In genomic region chr12:1591543-1591942, GRCh38 we compare ENCODE assay signal across 9 cellular contexts. TPM values are rescaled to one million over a fixed set of nuclear protein-coding genes. Genes with fewer than 3 reads are reported as not detected.
A peak's percentile ranks its signal among the peaks of the same experiment; 100 is the strongest.
DNase-seq lines count a peak whose midpoint lies in the region; ATAC-seq and TF ChIP-seq lines count a peak whose summit lies in the region.
"Had no signal": no experiment of that assay in that cellular context is flagged by ENCODE, and none has a peak within 500 bp of the region (broad histone marks: within the 10 kb centered on the region; RNA-seq: fewer than 3 reads in every experiment).

No MANE protein-coding gene starts in this region.

- no peak overlapping the region for H2AFZ ChIP-seq in PC-3 (ENCODE audit: low read length)

- H3K4me2 ChIP-seq in PC-3 (ENCODE audit: low read length): peak overlapping the region; percentile 100

- POLR2A ChIA-PET in PC-3 (lab: Charles Lee; ENCODE audit: unreplicated experiment): no interaction called here

- no peak for TF ChIP-seq CTCF in PC-3 (conservative IDR thresholded peaks at IDR 0.05; ENCODE audit: low read depth, low read length)
- no peak for TF ChIP-seq CTCF in osteocyte (IDR thresholded peaks at IDR 0.05)

- intact Hi-C loops in PC-3 (cut with micrococcal nuclease): no loop called here

- no peaks in the 10 kb centered on the region for H3K9me2 ChIP-seq in PC-3 (replicated peaks; ENCODE audit: low read length)

- DNase-seq in EH (ENCODE audit: low read depth) (peak; percentile 67), PC-3 (no peak), osteocyte (ENCODE audit: extremely low spot score, unreplicated experiment) (no peak), epidermal melanocyte (ENCODE audit: insufficient read length, low spot score) (no peak), MV-4-11 (lab: John Stamatoyannopoulos, UW) (no peak)
- no peak for DNase-seq in effector memory CD8-positive, alpha-beta T cell

- peaks cover 47% of the 10 kb centered on the region for H3K4me1 ChIP-seq in PC-3 (ENCODE audit: insufficient read depth, low read length)

- H3K4me3 Mint-ChIP-seq in effector memory CD8-positive, alpha-beta T cell: peak overlapping the region; percentile 89
- peak overlapping the region; percentile 89 for H3K4me3 Mint-ChIP-seq in osteocyte (ENCODE audit: unreplicated experiment)

- H3K9me3 Mint-ChIP-seq in effector memory CD8-positive, alpha-beta T cell: no peaks in the 10 kb centered on the region
- H3K9me3 Mint-ChIP-seq in osteocyte (ENCODE audit: unreplicated experiment): no peaks in the 10 kb centered on the region

- CTCF ChIA-PET in PC-3 (lab: Charles Lee): no interaction called here

- no peak for ATAC-seq in PC-3
- ATAC-seq in effector memory CD8-positive, alpha-beta T cell (replicated peaks): no peak
- no peak for ATAC-seq in GM21529 (IDR thresholded peaks at IDR 0.05; ENCODE audit: unreplicated experiment)
- no peak for ATAC-seq in GM21825 (IDR thresholded peaks at IDR 0.05; ENCODE audit: unreplicated experiment)

- no peaks in the 10 kb centered on the region for H3K27me3 ChIP-seq in PC-3 (ENCODE audit: low read length)

- H3K4me3 ChIP-seq in PC-3 (ENCODE audit: low read length): peak overlapping the region; percentile 71
- H3K4me3 ChIP-seq: lung had no signal

- H3K36me3 Mint-ChIP-seq in effector memory CD8-positive, alpha-beta T cell (ENCODE audit: insufficient read depth): peaks cover 49% of the 10 kb centered on the region
- H3K36me3 Mint-ChIP-seq in osteocyte (ENCODE audit: unreplicated experiment): no peaks in the 10 kb centered on the region

- no peaks in the 10 kb centered on the region for H3K9me3 ChIP-seq in PC-3 (ENCODE audit: low read length)

- H4K20me1 ChIP-seq in PC-3 (ENCODE audit: low read length): peaks cover 30% of the 10 kb centered on the region

- BruUV-seq in PC-3 (replicated peaks; lab: Mats Ljungman, UMichigan): TSS peak; percentile 44

- no peak overlapping the region for H3K9ac ChIP-seq in PC-3 (ENCODE audit: low read length)

- no peaks in the 10 kb centered on the region for H3F3A ChIP-seq in PC-3 (ENCODE audit: low read length, unreplicated experiment)

- H3K4me1 Mint-ChIP-seq in effector memory CD8-positive, alpha-beta T cell (ENCODE audit: low read depth in 2 of 2): peaks cover 55 to 62% of the 10 kb centered on the region in 2 donors
- H3K4me1 Mint-ChIP-seq in osteocyte (ENCODE audit: unreplicated experiment): peaks cover 81% of the 10 kb centered on the region

- H3K27me3 Mint-ChIP-seq in effector memory CD8-positive, alpha-beta T cell: no peaks in the 10 kb centered on the region
- no peaks in the 10 kb centered on the region for H3K27me3 Mint-ChIP-seq in osteocyte (ENCODE audit: unreplicated experiment)

- no peaks in the 10 kb centered on the region for H3K36me3 ChIP-seq in PC-3 (ENCODE audit: low read depth, low read length)

- no peak overlapping the region for H3K27ac ChIP-seq in PC-3 (ENCODE audit: low read length)

- H3K27ac Mint-ChIP-seq in effector memory CD8-positive, alpha-beta T cell: peak overlapping the region; percentile 6 to 72
- H3K27ac Mint-ChIP-seq in osteocyte (ENCODE audit: unreplicated experiment): peak overlapping the region; percentile 91

- peaks cover 66% of the 10 kb centered on the region for H3K79me2 ChIP-seq in PC-3 (ENCODE audit: low read length)

RNA-seq across cellular contexts. Expression of gene FBXL14, which starts 2.8 kb away (rescaled TPM):
- total RNA-seq in PC-3 (2014; rRNA removed) (18.3 and 21.8 TPM in 2 replicates), osteocyte (9.1 and 9.4 TPM in 2 replicates)

RNA-seq across cellular contexts. Expression of gene WNT5B, which starts 37.5 kb away (rescaled TPM):
- 1.7 and 2.2 TPM in 2 replicates for total RNA-seq in PC-3 (2014; rRNA removed)
- 88.7 and 99.5 TPM in 2 replicates for total RNA-seq in osteocyte

Comparison
In these comparisons a context has a peak if more than half of its experiments do, and no peak if none do; other contexts are left out.
1. RNA of gene WNT5B, which starts 37.5 kb away (total RNA-seq): 88.7 to 99.5 TPM in osteocyte; 1.7 to 2.2 TPM in PC-3; every median in the first group is over 10 times any median in the second.